Comparison of ENCODE assay signal across 9 cellular contexts in the genomic region with DNA sequence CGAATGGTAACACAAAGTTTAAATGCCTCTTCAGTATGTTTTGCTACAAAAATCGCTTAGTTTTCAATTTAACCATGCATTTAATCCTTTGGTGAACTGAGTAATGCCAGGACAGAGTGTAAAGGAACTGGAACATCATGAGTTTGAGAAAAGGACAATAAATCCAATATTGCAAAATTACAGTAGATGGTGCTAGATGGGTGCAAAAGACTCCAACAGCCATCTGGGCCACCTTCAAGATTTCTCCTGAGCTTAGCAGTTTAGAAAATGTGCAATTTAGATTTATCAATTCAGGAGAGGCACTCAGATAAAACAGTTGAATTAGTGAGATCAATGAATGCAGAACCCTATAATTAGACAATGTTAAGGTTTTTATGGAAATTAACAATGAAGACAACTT. TPM values are rescaled to one million over a fixed set of nuclear protein-coding genes. Genes with fewer than 3 reads are reported as not detected.
DNase-seq lines count a peak whose midpoint lies in the region; ATAC-seq and TF ChIP-seq lines count a peak whose summit lies in the region.
"Had no signal": no experiment of that assay in that cellular context is flagged by ENCODE, and none has a peak within 500 bp of the region (broad histone marks: within the 10 kb centered on the region; RNA-seq: fewer than 3 reads in every experiment).

No MANE protein-coding gene starts in this region.

- H3K27me3 ChIP-seq in mammary epithelial cell (ENCODE audit: insufficient read depth, low read length) = peaks cover 7% of the 10 kb centered on the region

- H3K27ac Mint-ChIP-seq in neural crest cell (ENCODE audit: unreplicated experiment) = no peak overlapping the region
- no peak overlapping the region for H3K27ac Mint-ChIP-seq in activated naive CD8-positive, alpha-beta T cell treated with anti-CD3 and anti-CD28 coated beads for 36 hours
- H3K27ac Mint-ChIP-seq in activated naive CD4-positive, alpha-beta T cell treated with anti-CD3 and anti-CD28 coated beads, Interleukin-2, amount 10 ng/mL, durations not matched to agents 7 days and 5 days = no peak overlapping the region
- H3K27ac Mint-ChIP-seq: memory B cell had no signal

- dilution Hi-C loops in mammary epithelial cell (cut with HindIII; ENCODE audit: low sequenced_read_pairs) = no loop called here

- H3K9me3 Mint-ChIP-seq in neural crest cell = peaks cover 2% of the 10 kb centered on the region
- H3K9me3 Mint-ChIP-seq in activated naive CD8-positive, alpha-beta T cell treated with anti-CD3 and anti-CD28 coated beads for 36 hours = no peaks in the 10 kb centered on the region
- no peaks in the 10 kb centered on the region for H3K9me3 Mint-ChIP-seq in activated naive CD4-positive, alpha-beta T cell treated with anti-CD3 and anti-CD28 coated beads, Interleukin-2, amount 10 ng/mL, durations not matched to agents 7 days and 5 days
- H3K9me3 Mint-ChIP-seq: memory B cell had no signal

- intact Hi-C loops in mammary epithelial cell (cut with micrococcal nuclease) = loop anchor here (1.0 to 2.0 kb wide), 4 partner anchors 37 to 475 kb away; no protein-coding TSS in a partner anchor

- H3K4me2 ChIP-seq in mammary epithelial cell (ENCODE audit: insufficient read depth, low read depth, low read length) = no peak overlapping the region

- H3K9me3 ChIP-seq in mammary epithelial cell (replicated peaks; ENCODE audit: insufficient read depth, low read length) = no peaks in the 10 kb centered on the region

- peak; percentile 3 for DNase-seq in NCI-H2029 treated with DMSO at 0.1 percent for 48 hours (lab: John Stamatoyannopoulos, UW)
- DNase-seq in NCI-H2029 (lab: John Stamatoyannopoulos, UW) = no peak
- peak; percentile 34 for DNase-seq in NCI-H1694 treated with DMSO at 0.1 percent for 48 hours (lab: John Stamatoyannopoulos, UW)
- peak; percentile 6 for DNase-seq in mammary epithelial cell
- no peak for DNase-seq in neural crest cell (ENCODE audit: low read depth, low spot score)
- no peak for DNase-seq in activated naive CD8-positive, alpha-beta T cell treated with anti-CD3 and anti-CD28 coated beads for 36 hours
- DNase-seq in activated naive CD4-positive, alpha-beta T cell treated with anti-CD3 and anti-CD28 coated beads, Interleukin-2, amount 10 ng/mL, durations not matched to agents 7 days and 5 days = no peak

- no peaks in the 10 kb centered on the region for H3K36me3 Mint-ChIP-seq in neural crest cell (ENCODE audit: low read depth)
- no peaks in the 10 kb centered on the region for H3K36me3 Mint-ChIP-seq in activated naive CD8-positive, alpha-beta T cell treated with anti-CD3 and anti-CD28 coated beads for 36 hours
- no peaks in the 10 kb centered on the region for H3K36me3 Mint-ChIP-seq in activated naive CD4-positive, alpha-beta T cell treated with anti-CD3 and anti-CD28 coated beads, Interleukin-2, amount 10 ng/mL, durations not matched to agents 7 days and 5 days
- H3K36me3 Mint-ChIP-seq: memory B cell had no signal

- H3K9ac ChIP-seq in mammary epithelial cell (ENCODE audit: insufficient read depth, low read length) = no peak overlapping the region

- no peaks in the 10 kb centered on the region for H3K36me3 ChIP-seq in mammary epithelial cell (ENCODE audit: insufficient read depth, low read length)

- no peaks in the 10 kb centered on the region for H3K27me3 Mint-ChIP-seq in neural crest cell (ENCODE audit: low read depth)
- H3K27me3 Mint-ChIP-seq in activated naive CD8-positive, alpha-beta T cell treated with anti-CD3 and anti-CD28 coated beads for 36 hours = no peaks in the 10 kb centered on the region
- H3K27me3 Mint-ChIP-seq in activated naive CD4-positive, alpha-beta T cell treated with anti-CD3 and anti-CD28 coated beads, Interleukin-2, amount 10 ng/mL, durations not matched to agents 7 days and 5 days = no peaks in the 10 kb centered on the region

- H3K4me3 ChIP-seq in mammary epithelial cell (replicated peaks in 1 of 3; ENCODE audit: insufficient read depth in 1 of 3, low read depth in 2 of 3, low read length in 3 of 3) = no peak overlapping the region

- H3K4me3 Mint-ChIP-seq in neural crest cell = no peak overlapping the region
- H3K4me3 Mint-ChIP-seq in activated naive CD8-positive, alpha-beta T cell treated with anti-CD3 and anti-CD28 coated beads for 36 hours = no peak overlapping the region
- no peak overlapping the region for H3K4me3 Mint-ChIP-seq in activated naive CD4-positive, alpha-beta T cell treated with anti-CD3 and anti-CD28 coated beads, Interleukin-2, amount 10 ng/mL, durations not matched to agents 7 days and 5 days
- H3K4me3 Mint-ChIP-seq: memory B cell had no signal

- CTCF ChIA-PET in mammary epithelial cell (lab: Charles Lee; ENCODE audit: low non-redundant PET) = interaction anchor here (0.9 kb wide), 1 partner anchor 216 kb away, joined by 5 read pairs; no protein-coding TSS in a partner anchor
- CTCF ChIA-PET in activated naive CD4-positive, alpha-beta T cell treated with anti-CD3 and anti-CD28 coated beads, Interleukin-2, amount 10 ng/mL, durations not matched to agents 7 days and 5 days (lab: Charles Lee) = interaction anchor here (0.7 to 1.3 kb wide), 5 partner anchors 49 to 384 kb away, joined by 3 to 6 read pairs (median 4); no protein-coding TSS in a partner anchor

- no peak overlapping the region for H2AFZ ChIP-seq in mammary epithelial cell (ENCODE audit: low read depth, low read length)

- in situ Hi-C loops in mammary epithelial cell (cut with MboI; ENCODE audit: low sequenced_read_pairs in 2 of 2) = loop anchor here (5.0 to 25.0 kb wide), 3 partner anchors 219 to 379 kb away; no protein-coding TSS in a partner anchor

- no peak for ATAC-seq in GM21360 (IDR thresholded peaks at IDR 0.05; ENCODE audit: unreplicated experiment)

- no peaks in the 10 kb centered on the region for H3K79me2 ChIP-seq in mammary epithelial cell (ENCODE audit: insufficient read depth, low read length)

- H3K27ac ChIP-seq in mammary epithelial cell (ENCODE audit: insufficient read depth, low read depth, low read length) = no peak overlapping the region

- H3K4me1 ChIP-seq in mammary epithelial cell (ENCODE audit: insufficient read depth, low read length) = no peaks in the 10 kb centered on the region

- BruUV-seq in mammary epithelial cell (replicated peaks; lab: Mats Ljungman, UMichigan) = no TSS peak

- H4K20me1 ChIP-seq in mammary epithelial cell (ENCODE audit: insufficient read depth, low read length) = no peaks in the 10 kb centered on the region

- TF ChIP-seq CTCF in mammary epithelial cell (conservative IDR thresholded peaks at IDR 0.05 in 1 of 2, IDR thresholded peaks at IDR 0.05 in 1 of 2; ENCODE audit: extremely low read depth in 1 of 2, insufficient read depth in 1 of 2, low read depth in 1 of 2, low read length in 2 of 2) (peak; percentile 29 to 51), neural crest cell (conservative IDR thresholded peaks at IDR 0.05) (peak; percentile 55)

- WGBS in mammary epithelial cell (ENCODE audit: low coverage, missing lambda C conversion rate) = 20% methylated on average over 2 of the region's 2 CpGs

- H3K4me1 Mint-ChIP-seq in neural crest cell = no peaks in the 10 kb centered on the region
- H3K4me1 Mint-ChIP-seq in activated naive CD8-positive, alpha-beta T cell treated with anti-CD3 and anti-CD28 coated beads for 36 hours = no peaks in the 10 kb centered on the region
- no peaks in the 10 kb centered on the region for H3K4me1 Mint-ChIP-seq in activated naive CD4-positive, alpha-beta T cell treated with anti-CD3 and anti-CD28 coated beads, Interleukin-2, amount 10 ng/mL, durations not matched to agents 7 days and 5 days
- H3K4me1 Mint-ChIP-seq: memory B cell had no signal

RNA-seq across cellular contexts. Expression of a gene that starts 33.2 kb away (rescaled TPM):
- total RNA-seq in mammary epithelial cell (10 to 100 TPM; 41.8 to 71.9 TPM), neural crest cell (52.9 and 54.8 TPM in 2 replicates)
- polyA plus RNA-seq in mammary epithelial cell = 54.0 TPM
- polyA minus RNA-seq in mammary epithelial cell = 21.9 TPM
- total RNA-seq in activated naive CD8-positive, alpha-beta T cell treated with anti-CD3 and anti-CD28 coated beads for 36 hours = 100 to 1,000 TPM in 1 of 2 experiments, 10 to 100 TPM in 1; 97.4 to 103 TPM

Comparison
In these comparisons a context has a peak if more than half of its experiments do, and no peak if none do; other contexts are left out.
1. DNase-seq: peak in NCI-H2029 treated with DMSO at 0.1 percent for 48 hours (single experiment), NCI-H1694 treated with DMSO at 0.1 percent for 48 hours (single experiment) and mammary epithelial cell (single experiment); none in NCI-H2029 (single experiment), neural crest cell (single experiment), activated naive CD8-positive, alpha-beta T cell treated with anti-CD3 and anti-CD28 coated beads for 36 hours (single experiment) and activated naive CD4-positive, alpha-beta T cell treated with anti-CD3 and anti-CD28 coated beads, Interleukin-2, amount 10 ng/mL, durations not matched to agents 7 days and 5 days (single experiment).